In genomic region chr1:11869104-11869503, GRCh38 we compare ENCODE assay signal across 3 cellular contexts.
TF ChIP-seq lines count a peak whose summit lies in the region.

No MANE protein-coding gene starts in this region.

TF ChIP-seq in HEK293, 187 proteins besides CTCF, POLR2A, EP300 and RAD21:
- TF ChIP-seq YY1 (tag by site-specific recombination; IDR thresholded peaks at IDR 0.05) (no peak), ZNF121 (tag by site-specific recombination; IDR thresholded peaks at IDR 0.05) (peak; percentile 61; the same call in 1 of the 2 replicates)

TF ChIP-seq in K562, 482 proteins besides CTCF, POLR2A, EP300 and RAD21:
- TF ChIP-seq ZNF121 (CRISPR knock-in tag; conservative IDR thresholded peaks at IDR 0.05) (peak; percentile 58), TAF1 (IDR thresholded peaks at IDR 0.05; ENCODE audit: control insufficient read depth, extremely low read depth, insufficient read depth, low read length, severe bottlenecking) (no peak), MED1 (CRISPR knock-in tag; IDR thresholded peaks at IDR 0.05; ENCODE audit: borderline replicate concordance) (no peak), EGR1 (conservative IDR thresholded peaks at IDR 0.05) (no peak)

TF ChIP-seq in H1, 55 proteins besides CTCF, POLR2A, EP300 and RAD21:
- TF ChIP-seq SAP30 (IDR thresholded peaks at IDR 0.05; ENCODE audit: insufficient read depth, insufficient replicate concordance, low read length) (no peak), YY1 (IDR thresholded peaks at IDR 0.05; ENCODE audit: low read depth, low read length) (no peak), GABPA (IDR thresholded peaks at IDR 0.05; ENCODE audit: borderline replicate concordance, insufficient read depth, low read length) (no peak), KDM5A (IDR thresholded peaks at IDR 0.05; ENCODE audit: low read length) (no peak), RFX5 (IDR thresholded peaks at IDR 0.05; ENCODE audit: borderline replicate concordance, low read depth, low read length) (no peak), HDAC2 (IDR thresholded peaks at IDR 0.05; ENCODE audit: borderline replicate concordance in 1 of 2, low read depth in 2 of 2, low read length in 2 of 2) (no peak), SRF (IDR thresholded peaks at IDR 0.05; ENCODE audit: low read depth, low read length) (no peak), EGR1 (IDR thresholded peaks at IDR 0.05; ENCODE audit: borderline replicate concordance, low read depth, low read length) (no peak), E2F6 (IDR thresholded peaks at IDR 0.05) (no peak), SIRT6 (IDR thresholded peaks at IDR 0.05; ENCODE audit: low read length) (no peak), BRCA1 (IDR thresholded peaks at IDR 0.05; ENCODE audit: low read depth, low read length) (no peak), CTBP2 (IDR thresholded peaks at IDR 0.05; ENCODE audit: borderline replicate concordance, insufficient read depth, insufficient read length, low read length) (no peak), USF2 (IDR thresholded peaks at IDR 0.05; ENCODE audit: low read length) (no peak), TBP (IDR thresholded peaks at IDR 0.05; ENCODE audit: low read depth, low read length) (no peak), TAF7 (optimal IDR thresholded peaks at IDR 0.05; ENCODE audit: borderline replicate concordance, low read depth, low read length) (no peak), MAFK (IDR thresholded peaks at IDR 0.05; ENCODE audit: low read depth, low read length) (no peak), BACH1 (IDR thresholded peaks at IDR 0.05; ENCODE audit: low read length) (no peak)
